In genomic region chr11:63888170-63889086, GRCh38 we compare ENCODE assay signal across 1 cellular context.
TF ChIP-seq lines count a peak whose summit lies in the region.

No MANE protein-coding gene starts in this region.

TF ChIP-seq in K562, 482 proteins besides CTCF, POLR2A, EP300 and RAD21 (continued from another document and continues in another):
- TF ChIP-seq CHAMP1 (IDR thresholded peaks at IDR 0.05), result no peak
- no peak for TF ChIP-seq ADNP (tag; IDR thresholded peaks at IDR 0.05)
- no peak for TF ChIP-seq ESRRA (IDR thresholded peaks at IDR 0.05; ENCODE audit: borderline replicate concordance, low read depth)
- TF ChIP-seq RFX7 (CRISPR knock-in tag; IDR thresholded peaks at IDR 0.05), result no peak
- no peak for TF ChIP-seq BDP1 (IDR thresholded peaks at IDR 0.05; ENCODE audit: insufficient read depth, insufficient read length)
- peak; percentile 2 for TF ChIP-seq MEIS2 (IDR thresholded peaks at IDR 0.05; ENCODE audit: partially characterized antibody)
- TF ChIP-seq RB1 (IDR thresholded peaks at IDR 0.05; ENCODE audit: low read depth), result peak; percentile 58
- no peak for TF ChIP-seq GTF3C2 (IDR thresholded peaks at IDR 0.05; ENCODE audit: borderline replicate concordance, extremely low read depth, insufficient read length)
- no peak for TF ChIP-seq MCM3 (IDR thresholded peaks at IDR 0.05)
- no peak for TF ChIP-seq HMG20A (CRISPR knock-in tag; conservative IDR thresholded peaks at IDR 0.05)
- no peak for TF ChIP-seq RBM15 (IDR thresholded peaks at IDR 0.05; ENCODE audit: insufficient read depth, low read length)
- TF ChIP-seq TOE1 (IDR thresholded peaks at IDR 0.05; ENCODE audit: borderline replicate concordance), result peak; percentile 54; the same call in 1 of the 2 replicates
- TF ChIP-seq TOE1 (CRISPR knock-in tag; IDR thresholded peaks at IDR 0.05; ENCODE audit: borderline replicate concordance, low read depth), result no peak
- TF ChIP-seq SIRT6 (IDR thresholded peaks at IDR 0.05; ENCODE audit: low read depth, low read length), result no peak
- TF ChIP-seq MAX (CRISPR knock-in tag; IDR thresholded peaks at IDR 0.05), result peak; percentile 58; the same call in 1 of the 2 replicates
- no peak for TF ChIP-seq POLR3A (IDR thresholded peaks at IDR 0.05; ENCODE audit: borderline replicate concordance, extremely low read depth, insufficient read depth, insufficient read length)
- no peak for TF ChIP-seq ZNF695 (CRISPR knock-in tag; IDR thresholded peaks at IDR 0.05)
- no peak for TF ChIP-seq HLTF (IDR thresholded peaks at IDR 0.05)
- TF ChIP-seq ZNF12 (CRISPR knock-in tag; IDR thresholded peaks at IDR 0.05), result no peak
- peak in 1 of 2 experiments; percentile 57 for TF ChIP-seq AFF1 (IDR thresholded peaks at IDR 0.05; ENCODE audit: low read depth in 1 of 2, partially characterized antibody in 2 of 2)
- peak; percentile 93 for TF ChIP-seq GABPA (tag; conservative IDR thresholded peaks at IDR 0.05; ENCODE audit: low read depth)
- TF ChIP-seq CHD2 (IDR thresholded peaks at IDR 0.05; ENCODE audit: low read depth, low read length), result no peak
- TF ChIP-seq ZBTB33 (CRISPR knock-in tag; IDR thresholded peaks at IDR 0.05), result no peak
- TF ChIP-seq CTBP1 (IDR thresholded peaks at IDR 0.05; ENCODE audit: borderline replicate concordance), result peak; percentile 42; the same call in 1 of the 2 replicates
- TF ChIP-seq ZNF407 (IDR thresholded peaks at IDR 0.05; ENCODE audit: low read depth), result peak; percentile 72
- TF ChIP-seq EP400 (IDR thresholded peaks at IDR 0.05), result peak; percentile 63
- no peak for TF ChIP-seq FOXK1 (CRISPR knock-in tag; IDR thresholded peaks at IDR 0.05; ENCODE audit: borderline replicate concordance)
- TF ChIP-seq SMAD3 (CRISPR knock-in tag; conservative IDR thresholded peaks at IDR 0.05), result no peak
